Comparison of ENCODE assay signal across 16 cellular contexts in genomic region chr17:43732961-43733360, GRCh38. TPM values are rescaled to one million over a fixed set of nuclear protein-coding genes. Genes with fewer than 3 reads are reported as not detected.
A peak's percentile ranks its signal among the peaks of the same experiment; 100 is the strongest.
DNase-seq lines count a peak whose midpoint lies in the region; ATAC-seq, FAIRE-seq and TF ChIP-seq lines count a peak whose summit lies in the region.
"Had no signal": no experiment of that assay in that cellular context is flagged by ENCODE, and none has a peak within 500 bp of the region (broad histone marks: within the 10 kb centered on the region; RNA-seq: fewer than 3 reads in every experiment).

No MANE protein-coding gene starts in this region.

- no TSS peak for BruUV-seq in MCF 10A (replicated peaks; lab: Mats Ljungman, UMichigan)

- no peaks in the 10 kb centered on the region for H3K9me3 Mint-ChIP-seq in MCF 10A (ENCODE audit: unreplicated experiment)
- no peaks in the 10 kb centered on the region for H3K9me3 Mint-ChIP-seq in activated CD8-positive, alpha-beta memory T cell treated with anti-CD3 and anti-CD28 coated beads, Interleukin-2, amount 10 ng/mL, durations not matched to agents 7 days and 5 days (ENCODE audit: low read depth)

- H3K27me3 Mint-ChIP-seq in MCF 10A (ENCODE audit: insufficient read depth, unreplicated experiment) = no peaks in the 10 kb centered on the region
- peaks cover 34% of the 10 kb centered on the region for H3K27me3 Mint-ChIP-seq in activated CD8-positive, alpha-beta memory T cell treated with anti-CD3 and anti-CD28 coated beads, Interleukin-2, amount 10 ng/mL, durations not matched to agents 7 days and 5 days

- no peaks in the 10 kb centered on the region for H3K9me3 ChIP-seq in breast epithelium
- H3K9me3 ChIP-seq: body of pancreas, tibial nerve had no signal

- no peaks in the 10 kb centered on the region for H3K27me3 ChIP-seq in breast epithelium
- H3K27me3 ChIP-seq: body of pancreas, tibial nerve had no signal

- POLR2A ChIA-PET in MCF 10A (lab: Yijun Ruan, JAX) = interaction anchor here (1.1 kb wide), 1 partner anchor 48 kb away, joined by 3 read pairs; no protein-coding TSS in a partner anchor

- TF ChIP-seq CTCF in MCF 10A (IDR thresholded peaks at IDR 0.05; ENCODE audit: unreplicated experiment) = no peak
- no peak for TF ChIP-seq CTCF in breast epithelium (IDR thresholded peaks at IDR 0.05)
- no peak for TF ChIP-seq CTCF in fibroblast of the aortic adventitia (IDR thresholded peaks at IDR 0.05; ENCODE audit: insufficient read depth, low read length)

- no peak overlapping the region for H3K27ac Mint-ChIP-seq in MCF 10A (ENCODE audit: low read depth, unreplicated experiment)
- no peak overlapping the region for H3K27ac Mint-ChIP-seq in activated CD8-positive, alpha-beta memory T cell treated with anti-CD3 and anti-CD28 coated beads, Interleukin-2, amount 10 ng/mL, durations not matched to agents 7 days and 5 days
- H3K27ac Mint-ChIP-seq: activated CD4-positive, alpha-beta T cell treated with anti-CD3 and anti-CD28 coated beads, Interleukin-2, amount 10 ng/mL, durations not matched to agents 7 days and 5 days had no signal

- FAIRE-seq in urothelium cell line (lab: Jason Lieb, UNC) = no peak

- H3K27ac ChIP-seq in breast epithelium = no peak overlapping the region
- H3K27ac ChIP-seq: 22Rv1, body of pancreas, tibial nerve had no signal

- no peaks in the 10 kb centered on the region for H3K4me1 ChIP-seq in breast epithelium
- H3K4me1 ChIP-seq: body of pancreas, tibial nerve had no signal

- DNase-seq in MCF 10A (ENCODE audit: unreplicated experiment) (peak; percentile 63), breast epithelium (ENCODE audit: low spot score in 2 of 2) (no peak), T1000 (lab: John Stamatoyannopoulos, UW) (peak; percentile 53), fibroblast of the aortic adventitia (ENCODE audit: low read depth) (peak; percentile 94), urothelium cell line (ENCODE audit: low spot score) (peak; percentile 32), NK-92 (lab: John Stamatoyannopoulos, UW; ENCODE audit: unreplicated experiment) (no peak)
- no peak for DNase-seq in activated CD8-positive, alpha-beta memory T cell treated with anti-CD3 and anti-CD28 coated beads, Interleukin-2, amount 10 ng/mL, durations not matched to agents 7 days and 5 days
- DNase-seq: activated CD4-positive, alpha-beta T cell treated with anti-CD3 and anti-CD28 coated beads, Interleukin-2, amount 10 ng/mL, durations not matched to agents 7 days and 5 days; body of pancreas; hippocampal formation; Karpas-422; NCI-H2081 treated with DMSO at 0.1 percent for 48 hours had no signal

- H3K4me1 Mint-ChIP-seq in MCF 10A (ENCODE audit: insufficient read depth, unreplicated experiment) = peaks cover 7% of the 10 kb centered on the region
- no peaks in the 10 kb centered on the region for H3K4me1 Mint-ChIP-seq in activated CD8-positive, alpha-beta memory T cell treated with anti-CD3 and anti-CD28 coated beads, Interleukin-2, amount 10 ng/mL, durations not matched to agents 7 days and 5 days
- H3K4me1 Mint-ChIP-seq: activated CD4-positive, alpha-beta T cell treated with anti-CD3 and anti-CD28 coated beads, Interleukin-2, amount 10 ng/mL, durations not matched to agents 7 days and 5 days had no signal

- ATAC-seq in activated CD8-positive, alpha-beta memory T cell treated with anti-CD3 and anti-CD28 coated beads, Interleukin-2, amount 10 ng/mL, durations not matched to agents 7 days and 5 days = no peak
- ATAC-seq in HG02588 (IDR thresholded peaks at IDR 0.05; ENCODE audit: unreplicated experiment) = no peak
- ATAC-seq: body of pancreas had no signal

- intact Hi-C loops in MCF 10A (cut with micrococcal nuclease) (no loop called here), breast epithelium (cut with DNase I; ENCODE audit: low total_unique reads) (no loop called here)

- CTCF ChIA-PET in MCF 10A (lab: Yijun Ruan, JAX) = interaction anchor here (0.6 to 2.3 kb wide), 6 partner anchors 27 to 155 kb away, joined by 3 to 9 read pairs (median 4); no protein-coding TSS in a partner anchor
- CTCF ChIA-PET in activated CD8-positive, alpha-beta memory T cell treated with anti-CD3 and anti-CD28 coated beads, Interleukin-2, amount 10 ng/mL, durations not matched to agents 7 days and 5 days (lab: Charles Lee) = interaction anchor here (1.2 kb wide), 1 partner anchor 14 kb away, joined by 3 read pairs; no protein-coding TSS in a partner anchor

- H3K36me3 Mint-ChIP-seq in MCF 10A (ENCODE audit: insufficient read depth, unreplicated experiment) = no peaks in the 10 kb centered on the region
- no peaks in the 10 kb centered on the region for H3K36me3 Mint-ChIP-seq in activated CD8-positive, alpha-beta memory T cell treated with anti-CD3 and anti-CD28 coated beads, Interleukin-2, amount 10 ng/mL, durations not matched to agents 7 days and 5 days

- no peak for TF ChIP-seq POLR2A in breast epithelium (IDR thresholded peaks at IDR 0.05)

- H3K4me3 ChIP-seq in breast epithelium (no peak overlapping the region), fibroblast of the aortic adventitia (ENCODE audit: low read depth, low read length) (no peak overlapping the region)
- H3K4me3 ChIP-seq: body of pancreas, lung, tibial nerve had no signal

- H3K36me3 ChIP-seq in breast epithelium = no peaks in the 10 kb centered on the region
- H3K36me3 ChIP-seq: tibial nerve had no signal

- H3K4me3 Mint-ChIP-seq in MCF 10A (ENCODE audit: unreplicated experiment) = no peak overlapping the region
- H3K4me3 Mint-ChIP-seq in activated CD8-positive, alpha-beta memory T cell treated with anti-CD3 and anti-CD28 coated beads, Interleukin-2, amount 10 ng/mL, durations not matched to agents 7 days and 5 days = no peak overlapping the region
- H3K4me3 Mint-ChIP-seq: activated CD4-positive, alpha-beta T cell treated with anti-CD3 and anti-CD28 coated beads, Interleukin-2, amount 10 ng/mL, durations not matched to agents 7 days and 5 days had no signal

RNA-seq across cellular contexts. Expression of gene SOST, which starts 25.6 kb away (rescaled TPM):
- total RNA-seq in MCF 10A (2022) (not detected in 2 replicates), breast epithelium (not detected), fibroblast of the aortic adventitia (ENCODE audit: low replicate concordance) (0.09 TPM in 1 of 2 replicates, not detected in the other)
- total RNA-seq in activated CD8-positive, alpha-beta memory T cell treated with anti-CD3 and anti-CD28 coated beads, Interleukin-2, amount 10 ng/mL, durations not matched to agents 7 days and 5 days = not detected
- total RNA-seq: activated CD4-positive, alpha-beta T cell treated with anti-CD3 and anti-CD28 coated beads, Interleukin-2, amount 10 ng/mL, durations not matched to agents 7 days and 5 days; body of pancreas; lung; tibial nerve had no signal

RNA-seq across cellular contexts. Expression of gene DUSP3, which starts 45.8 kb away (rescaled TPM):
- total RNA-seq in MCF 10A (2022) (39.7 and 55.0 TPM in 2 replicates), breast epithelium (10 to 100 TPM; 51.5 to 74.9 (median 62.6) TPM), fibroblast of the aortic adventitia (ENCODE audit: low replicate concordance) (29.9 and 37.5 TPM in 2 replicates)
- total RNA-seq in activated CD8-positive, alpha-beta memory T cell treated with anti-CD3 and anti-CD28 coated beads, Interleukin-2, amount 10 ng/mL, durations not matched to agents 7 days and 5 days = 1 to 10 TPM; 5.6 to 6.0 TPM

RNA-seq across cellular contexts. Expression of gene CFAP97D1, which starts 47.3 kb away (rescaled TPM):
- total RNA-seq in MCF 10A (2022) = not detected in 2 replicates
- under 1 TPM in 1 of 3 donors, not detected in 2; 0.16 TPM for total RNA-seq in breast epithelium
- not detected in 2 replicates for total RNA-seq in fibroblast of the aortic adventitia (ENCODE audit: low replicate concordance)
- total RNA-seq in activated CD8-positive, alpha-beta memory T cell treated with anti-CD3 and anti-CD28 coated beads, Interleukin-2, amount 10 ng/mL, durations not matched to agents 7 days and 5 days = not detected
- total RNA-seq: activated CD4-positive, alpha-beta T cell treated with anti-CD3 and anti-CD28 coated beads, Interleukin-2, amount 10 ng/mL, durations not matched to agents 7 days and 5 days; body of pancreas had no signal

Comparison
In these comparisons a context has a peak if more than half of its experiments do, and no peak if none do; other contexts are left out.
1. DNase-seq: peak in MCF 10A (single experiment), T1000 (single experiment), fibroblast of the aortic adventitia (single experiment) and urothelium cell line (single experiment); none in breast epithelium (0 of 2), activated CD8-positive, alpha-beta memory T cell treated with anti-CD3 and anti-CD28 coated beads, Interleukin-2, amount 10 ng/mL, durations not matched to agents 7 days and 5 days (single experiment) and NK-92 (single experiment).